Comparison of ENCODE assay signal across 1 cellular context in genomic region chr1:232952514-232953175, GRCh38.
TF ChIP-seq lines count a peak whose summit lies in the region.

No MANE protein-coding gene starts in this region.

TF ChIP-seq in HepG2, 621 proteins besides CTCF, POLR2A, EP300 and RAD21 (continued from another document):
- TF ChIP-seq IRX3 (CRISPR knock-in tag; IDR thresholded peaks at IDR 0.05; ENCODE audit: borderline replicate concordance, low read depth) (no peak), TMF1 (CRISPR knock-in tag; IDR thresholded peaks at IDR 0.05; ENCODE audit: low read depth) (no peak), ZNF124 (CRISPR knock-in tag; IDR thresholded peaks at IDR 0.05) (no peak), NFE2 (CRISPR knock-in tag; IDR thresholded peaks at IDR 0.05) (0 out of 2 replicates have a peak, but pooled peaks have one; percentile 7), XRCC5 (optimal IDR thresholded peaks at IDR 0.05; ENCODE audit: low read length) (peak; percentile 67), XBP1 (CRISPR knock-in tag; IDR thresholded peaks at IDR 0.05) (no peak), ZBTB26 (CRISPR knock-in tag; IDR thresholded peaks at IDR 0.05; ENCODE audit: borderline replicate concordance) (no peak), SSRP1 (CRISPR knock-in tag; IDR thresholded peaks at IDR 0.05) (no peak), MATR3 (CRISPR knock-in tag; IDR thresholded peaks at IDR 0.05) (no peak), PRMT3 (CRISPR knock-in tag; IDR thresholded peaks at IDR 0.05; ENCODE audit: borderline replicate concordance, low read depth) (no peak), ZNF335 (CRISPR knock-in tag; IDR thresholded peaks at IDR 0.05) (no peak), ZNF329 (CRISPR knock-in tag; IDR thresholded peaks at IDR 0.05; ENCODE audit: low read depth) (no peak), ZNF761 (CRISPR knock-in tag; conservative IDR thresholded peaks at IDR 0.05) (no peak), TP53 (CRISPR knock-in tag; conservative IDR thresholded peaks at IDR 0.05) (peak; percentile 94; the same call in 1 of the 2 replicates), ZNF253 (CRISPR knock-in tag; IDR thresholded peaks at IDR 0.05; ENCODE audit: borderline replicate concordance) (no peak), ZNF484 (CRISPR knock-in tag; IDR thresholded peaks at IDR 0.05; ENCODE audit: borderline replicate concordance, low read depth) (no peak), SAP130 (CRISPR knock-in tag; IDR thresholded peaks at IDR 0.05; ENCODE audit: low read depth) (0 out of 2 replicates have a peak, but pooled peaks have one; percentile 13), THAP11 (CRISPR knock-in tag; IDR thresholded peaks at IDR 0.05) (no peak), ZMYM4 (CRISPR knock-in tag; IDR thresholded peaks at IDR 0.05) (0 out of 2 replicates have a peak, but pooled peaks have one; percentile 41), RARG (CRISPR knock-in tag; IDR thresholded peaks at IDR 0.05; ENCODE audit: low read depth) (no peak), YEATS4 (CRISPR knock-in tag; IDR thresholded peaks at IDR 0.05; ENCODE audit: borderline replicate concordance) (0 out of 2 replicates have a peak, but pooled peaks have one; percentile 39), KDM1A (CRISPR knock-in tag; IDR thresholded peaks at IDR 0.05) (no peak)
- TF ChIP-seq, protein P1, sequence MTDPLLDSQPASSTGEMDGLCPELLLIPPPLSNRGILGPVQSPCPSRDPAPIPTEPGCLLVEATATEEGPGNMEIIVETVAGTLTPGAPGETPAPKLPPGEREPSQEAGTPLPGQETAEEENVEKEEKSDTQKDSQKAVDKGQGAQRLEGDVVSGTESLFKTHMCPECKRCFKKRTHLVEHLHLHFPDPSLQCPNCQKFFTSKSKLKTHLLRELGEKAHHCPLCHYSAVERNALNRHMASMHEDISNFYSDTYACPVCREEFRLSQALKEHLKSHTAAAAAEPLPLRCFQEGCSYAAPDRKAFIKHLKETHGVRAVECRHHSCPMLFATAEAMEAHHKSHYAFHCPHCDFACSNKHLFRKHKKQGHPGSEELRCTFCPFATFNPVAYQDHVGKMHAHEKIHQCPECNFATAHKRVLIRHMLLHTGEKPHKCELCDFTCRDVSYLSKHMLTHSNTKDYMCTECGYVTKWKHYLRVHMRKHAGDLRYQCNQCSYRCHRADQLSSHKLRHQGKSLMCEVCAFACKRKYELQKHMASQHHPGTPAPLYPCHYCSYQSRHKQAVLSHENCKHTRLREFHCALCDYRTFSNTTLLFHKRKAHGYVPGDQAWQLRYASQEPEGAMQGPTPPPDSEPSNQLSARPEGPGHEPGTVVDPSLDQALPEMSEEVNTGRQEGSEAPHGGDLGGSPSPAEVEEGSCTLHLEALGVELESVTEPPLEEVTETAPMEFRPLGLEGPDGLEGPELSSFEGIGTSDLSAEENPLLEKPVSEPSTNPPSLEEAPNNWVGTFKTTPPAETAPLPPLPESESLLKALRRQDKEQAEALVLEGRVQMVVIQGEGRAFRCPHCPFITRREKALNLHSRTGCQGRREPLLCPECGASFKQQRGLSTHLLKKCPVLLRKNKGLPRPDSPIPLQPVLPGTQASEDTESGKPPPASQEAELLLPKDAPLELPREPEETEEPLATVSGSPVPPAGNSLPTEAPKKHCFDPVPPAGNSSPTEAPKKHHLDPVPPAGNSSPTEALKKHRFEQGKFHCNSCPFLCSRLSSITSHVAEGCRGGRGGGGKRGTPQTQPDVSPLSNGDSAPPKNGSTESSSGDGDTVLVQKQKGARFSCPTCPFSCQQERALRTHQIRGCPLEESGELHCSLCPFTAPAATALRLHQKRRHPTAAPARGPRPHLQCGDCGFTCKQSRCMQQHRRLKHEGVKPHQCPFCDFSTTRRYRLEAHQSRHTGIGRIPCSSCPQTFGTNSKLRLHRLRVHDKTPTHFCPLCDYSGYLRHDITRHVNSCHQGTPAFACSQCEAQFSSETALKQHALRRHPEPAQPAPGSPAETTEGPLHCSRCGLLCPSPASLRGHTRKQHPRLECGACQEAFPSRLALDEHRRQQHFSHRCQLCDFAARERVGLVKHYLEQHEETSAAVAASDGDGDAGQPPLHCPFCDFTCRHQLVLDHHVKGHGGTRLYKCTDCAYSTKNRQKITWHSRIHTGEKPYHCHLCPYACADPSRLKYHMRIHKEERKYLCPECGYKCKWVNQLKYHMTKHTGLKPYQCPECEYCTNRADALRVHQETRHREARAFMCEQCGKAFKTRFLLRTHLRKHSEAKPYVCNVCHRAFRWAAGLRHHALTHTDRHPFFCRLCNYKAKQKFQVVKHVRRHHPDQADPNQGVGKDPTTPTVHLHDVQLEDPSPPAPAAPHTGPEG (CRISPR knock-in tag; IDR thresholded peaks at IDR 0.05) = no peak
- TF ChIP-seq, protein P2, sequence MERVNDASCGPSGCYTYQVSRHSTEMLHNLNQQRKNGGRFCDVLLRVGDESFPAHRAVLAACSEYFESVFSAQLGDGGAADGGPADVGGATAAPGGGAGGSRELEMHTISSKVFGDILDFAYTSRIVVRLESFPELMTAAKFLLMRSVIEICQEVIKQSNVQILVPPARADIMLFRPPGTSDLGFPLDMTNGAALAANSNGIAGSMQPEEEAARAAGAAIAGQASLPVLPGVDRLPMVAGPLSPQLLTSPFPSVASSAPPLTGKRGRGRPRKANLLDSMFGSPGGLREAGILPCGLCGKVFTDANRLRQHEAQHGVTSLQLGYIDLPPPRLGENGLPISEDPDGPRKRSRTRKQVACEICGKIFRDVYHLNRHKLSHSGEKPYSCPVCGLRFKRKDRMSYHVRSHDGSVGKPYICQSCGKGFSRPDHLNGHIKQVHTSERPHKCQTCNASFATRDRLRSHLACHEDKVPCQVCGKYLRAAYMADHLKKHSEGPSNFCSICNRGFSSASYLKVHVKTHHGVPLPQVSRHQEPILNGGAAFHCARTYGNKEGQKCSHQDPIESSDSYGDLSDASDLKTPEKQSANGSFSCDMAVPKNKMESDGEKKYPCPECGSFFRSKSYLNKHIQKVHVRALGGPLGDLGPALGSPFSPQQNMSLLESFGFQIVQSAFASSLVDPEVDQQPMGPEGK (CRISPR knock-in tag; IDR thresholded peaks at IDR 0.05) = peak; percentile 31; the same call in 1 of the 2 replicates
- TF ChIP-seq, protein P3, sequence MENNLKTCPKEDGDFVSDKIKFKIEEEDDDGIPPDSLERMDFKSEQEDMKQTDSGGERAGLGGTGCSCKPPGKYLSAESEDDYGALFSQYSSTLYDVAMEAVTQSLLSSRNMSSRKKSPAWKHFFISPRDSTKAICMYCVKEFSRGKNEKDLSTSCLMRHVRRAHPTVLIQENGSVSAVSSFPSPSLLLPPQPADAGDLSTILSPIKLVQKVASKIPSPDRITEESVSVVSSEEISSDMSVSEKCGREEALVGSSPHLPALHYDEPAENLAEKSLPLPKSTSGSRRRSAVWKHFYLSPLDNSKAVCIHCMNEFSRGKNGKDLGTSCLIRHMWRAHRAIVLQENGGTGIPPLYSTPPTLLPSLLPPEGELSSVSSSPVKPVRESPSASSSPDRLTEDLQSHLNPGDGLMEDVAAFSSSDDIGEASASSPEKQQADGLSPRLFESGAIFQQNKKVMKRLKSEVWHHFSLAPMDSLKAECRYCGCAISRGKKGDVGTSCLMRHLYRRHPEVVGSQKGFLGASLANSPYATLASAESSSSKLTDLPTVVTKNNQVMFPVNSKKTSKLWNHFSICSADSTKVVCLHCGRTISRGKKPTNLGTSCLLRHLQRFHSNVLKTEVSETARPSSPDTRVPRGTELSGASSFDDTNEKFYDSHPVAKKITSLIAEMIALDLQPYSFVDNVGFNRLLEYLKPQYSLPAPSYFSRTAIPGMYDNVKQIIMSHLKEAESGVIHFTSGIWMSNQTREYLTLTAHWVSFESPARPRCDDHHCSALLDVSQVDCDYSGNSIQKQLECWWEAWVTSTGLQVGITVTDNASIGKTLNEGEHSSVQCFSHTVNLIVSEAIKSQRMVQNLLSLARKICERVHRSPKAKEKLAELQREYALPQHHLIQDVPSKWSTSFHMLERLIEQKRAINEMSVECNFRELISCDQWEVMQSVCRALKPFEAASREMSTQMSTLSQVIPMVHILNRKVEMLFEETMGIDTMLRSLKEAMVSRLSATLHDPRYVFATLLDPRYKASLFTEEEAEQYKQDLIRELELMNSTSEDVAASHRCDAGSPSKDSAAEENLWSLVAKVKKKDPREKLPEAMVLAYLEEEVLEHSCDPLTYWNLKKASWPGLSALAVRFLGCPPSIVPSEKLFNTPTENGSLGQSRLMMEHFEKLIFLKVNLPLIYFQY (CRISPR knock-in tag; IDR thresholded peaks at IDR 0.05; ENCODE audit: borderline replicate concordance) = no peak
